In genomic region chrX:155881158-155881993, GRCh38 we compare ENCODE assay signal across 8 cellular contexts.
A peak's percentile ranks its signal among the peaks of the same experiment; 100 is the strongest.
DNase-seq lines count a peak whose midpoint lies in the region; ATAC-seq and TF ChIP-seq lines count a peak whose summit lies in the region.

VAMP7 (plus strand) TSS chrX:155881345; CDS start chrX:155889467, 8,122 bp downstream.

- TF ChIP-seq CTCF in AG09319 (IDR thresholded peaks at IDR 0.05; ENCODE audit: low read depth, low read length) = no peak

- DNase-seq in AG09319 (ENCODE audit: extremely low read depth, low read depth) (peak; percentile 60), NCI-H226 (peak; percentile 84), islet precursor cell (peak; percentile 95)
- peak; percentile 39 to 63 (median 50) for DNase-seq in activated CD4-positive, CD25-positive, alpha-beta regulatory T cell (lab: John Stamatoyannopoulos, UW)
- DNase-seq in central memory CD4-positive, alpha-beta T cell = peak; percentile 76
- DNase-seq in stimulated activated CD4-positive, alpha-beta T cell treated with anti-CD3 and anti-CD28 coated beads, Interleukin-12 subunit alpha, Interleukin-12 subunit beta, amount 100 ng/mL, for 48 hours (ENCODE audit: low read depth in 2 of 3, low spot score in 1 of 3) = peak; percentile 58 to 75 (median 72)

- ATAC-seq in GM19023 (IDR thresholded peaks at IDR 0.05; ENCODE audit: unreplicated experiment) = peak; percentile 98
- peak; percentile 97 for ATAC-seq in HG03196 (IDR thresholded peaks at IDR 0.05; ENCODE audit: unreplicated experiment)

Comparison
In these comparisons a context has a peak if more than half of its experiments do, and no peak if none do; other contexts are left out.
1. Peak in every context shown above with its lines: DNase-seq and ATAC-seq.